Comparison of ENCODE assay signal across 17 cellular contexts in genomic region chrX:97167333-97167732, GRCh38.
DNase-seq lines count a peak whose midpoint lies in the region; ATAC-seq and TF ChIP-seq lines count a peak whose summit lies in the region.
"Had no signal": no experiment of that assay in that cellular context is flagged by ENCODE, and none has a peak within 500 bp of the region (broad histone marks: within the 10 kb centered on the region; RNA-seq: fewer than 3 reads in every experiment).

No MANE protein-coding gene starts in this region.

- H3K27me3 ChIP-seq in prostate gland (replicated peaks; ENCODE audit: insufficient read depth): no peaks in the 10 kb centered on the region
- H3K27me3 ChIP-seq: SJCRH30 had no signal

- no peak overlapping the region for H3K27ac ChIP-seq in prostate gland
- H3K27ac ChIP-seq: HL-60, RWPE1, SJCRH30 had no signal

- H3K4me1 ChIP-seq in prostate gland (replicated peaks): no peaks in the 10 kb centered on the region
- H3K4me1 ChIP-seq: SJCRH30 had no signal

- ATAC-seq in GM19351 (IDR thresholded peaks at IDR 0.05; ENCODE audit: unreplicated experiment): peak; percentile 65
- peak; percentile 76 for ATAC-seq in HG02981 (IDR thresholded peaks at IDR 0.05; ENCODE audit: unreplicated experiment)
- ATAC-seq in HG03469 (IDR thresholded peaks at IDR 0.05; ENCODE audit: unreplicated experiment): peak; percentile 64

- DNase-seq in activated T-cell treated with anti-CD3 and anti-CD28 coated beads, Interleukin-2, amount 50 U/mL, for 48 hours: no peak
- DNase-seq in prostate gland (ENCODE audit: low spot score) (no peak), AML-193 (lab: John Stamatoyannopoulos, UW) (no peak), GDM1 (lab: John Stamatoyannopoulos, UW) (no peak)
- DNase-seq: CD8-positive, alpha-beta memory T cell; DND-41; MV-4-11; NCI-H1436; NCI-H2227 treated with DMSO at 0.1 percent for 48 hours; NCI-H526; SJCRH30; T-helper 9 cell had no signal

- TF ChIP-seq POLR2A in prostate gland (IDR thresholded peaks at IDR 0.05): no peak

- no peaks in the 10 kb centered on the region for H3K9me3 ChIP-seq in prostate gland
- H3K9me3 ChIP-seq: SJCRH30 had no signal

- no peaks in the 10 kb centered on the region for H3K36me3 ChIP-seq in prostate gland
- H3K36me3 ChIP-seq: SJCRH30 had no signal

- TF ChIP-seq CTCF in prostate gland (IDR thresholded peaks at IDR 0.05): no peak

- no peak overlapping the region for H3K4me3 ChIP-seq in prostate gland
- H3K4me3 ChIP-seq: SJCRH30 had no signal

- WGBS in prostate gland: 100% methylated on average over 1 of the region's 1 CpG

- intact Hi-C loops in prostate gland (cut with DNase I): no loop called here
